1 cellular context compared by ENCODE assay signal in the genomic region with DNA sequence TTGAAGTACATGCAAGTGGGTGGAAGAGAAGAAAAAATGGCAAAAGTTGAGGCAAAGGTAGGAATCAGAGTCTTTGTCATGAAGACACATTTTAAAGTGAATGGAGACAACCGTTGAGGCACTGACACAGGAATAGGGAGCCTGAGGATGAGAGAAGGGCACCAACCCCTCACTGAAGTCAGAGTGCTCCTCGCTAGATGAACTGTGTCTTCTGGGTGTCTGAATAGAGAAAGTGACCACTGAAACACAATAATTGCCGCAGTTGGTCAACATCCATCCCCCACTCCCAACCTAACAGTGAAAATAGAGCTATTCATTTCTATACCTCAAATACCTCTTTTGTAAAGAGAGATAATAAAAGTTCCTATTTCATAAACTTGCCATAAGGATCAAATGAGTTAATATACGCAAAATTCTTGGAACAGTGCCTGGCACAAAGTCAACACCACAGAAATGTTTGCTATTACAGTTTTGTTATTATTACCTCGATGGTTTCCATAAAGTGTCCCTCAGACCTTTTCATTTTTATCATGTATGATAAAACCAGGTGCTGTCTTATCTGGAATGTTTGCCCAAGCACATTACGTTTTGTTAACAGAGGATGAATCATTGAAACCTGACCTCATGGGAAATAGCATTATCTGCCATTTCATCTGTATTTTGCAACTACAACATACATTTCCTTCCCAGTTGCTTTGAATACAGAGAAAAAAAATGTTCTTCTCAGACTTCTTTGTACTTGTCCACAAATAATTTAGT.
A peak's percentile ranks its signal among the peaks of the same experiment; 100 is the strongest.
TF ChIP-seq lines count a peak whose summit lies in the region.

No MANE protein-coding gene starts in this region.

TF ChIP-seq in HepG2, 621 proteins besides CTCF, POLR2A, EP300 and RAD21 (continued from another document and continues in another):
- TF ChIP-seq GMEB2 (CRISPR knock-in tag; IDR thresholded peaks at IDR 0.05; ENCODE audit: low read depth) = no peak
- TF ChIP-seq, protein P1, sequence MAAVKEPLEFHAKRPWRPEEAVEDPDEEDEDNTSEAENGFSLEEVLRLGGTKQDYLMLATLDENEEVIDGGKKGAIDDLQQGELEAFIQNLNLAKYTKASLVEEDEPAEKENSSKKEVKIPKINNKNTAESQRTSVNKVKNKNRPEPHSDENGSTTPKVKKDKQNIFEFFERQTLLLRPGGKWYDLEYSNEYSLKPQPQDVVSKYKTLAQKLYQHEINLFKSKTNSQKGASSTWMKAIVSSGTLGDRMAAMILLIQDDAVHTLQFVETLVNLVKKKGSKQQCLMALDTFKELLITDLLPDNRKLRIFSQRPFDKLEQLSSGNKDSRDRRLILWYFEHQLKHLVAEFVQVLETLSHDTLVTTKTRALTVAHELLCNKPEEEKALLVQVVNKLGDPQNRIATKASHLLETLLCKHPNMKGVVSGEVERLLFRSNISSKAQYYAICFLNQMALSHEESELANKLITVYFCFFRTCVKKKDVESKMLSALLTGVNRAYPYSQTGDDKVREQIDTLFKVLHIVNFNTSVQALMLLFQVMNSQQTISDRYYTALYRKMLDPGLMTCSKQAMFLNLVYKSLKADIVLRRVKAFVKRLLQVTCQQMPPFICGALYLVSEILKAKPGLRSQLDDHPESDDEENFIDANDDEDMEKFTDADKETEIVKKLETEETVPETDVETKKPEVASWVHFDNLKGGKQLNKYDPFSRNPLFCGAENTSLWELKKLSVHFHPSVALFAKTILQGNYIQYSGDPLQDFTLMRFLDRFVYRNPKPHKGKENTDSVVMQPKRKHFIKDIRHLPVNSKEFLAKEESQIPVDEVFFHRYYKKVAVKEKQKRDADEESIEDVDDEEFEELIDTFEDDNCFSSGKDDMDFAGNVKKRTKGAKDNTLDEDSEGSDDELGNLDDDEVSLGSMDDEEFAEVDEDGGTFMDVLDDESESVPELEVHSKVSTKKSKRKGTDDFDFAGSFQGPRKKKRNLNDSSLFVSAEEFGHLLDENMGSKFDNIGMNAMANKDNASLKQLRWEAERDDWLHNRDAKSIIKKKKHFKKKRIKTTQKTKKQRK (IDR thresholded peaks at IDR 0.05; ENCODE audit: low read length) = no peak
- peak; percentile 50; the same call in 1 of the 2 replicates for TF ChIP-seq ARID5B (CRISPR knock-in tag; IDR thresholded peaks at IDR 0.05)
- no peak for TF ChIP-seq SOX13 (IDR thresholded peaks at IDR 0.05)
- peak in 1 of 2 experiments; percentile 48; a peak in 1 of 4 replicates for TF ChIP-seq SOX13 (CRISPR knock-in tag; conservative IDR thresholded peaks at IDR 0.05 in 1 of 2, IDR thresholded peaks at IDR 0.05 in 1 of 2)
- TF ChIP-seq ELF3 (CRISPR knock-in tag; IDR thresholded peaks at IDR 0.05) = peak; percentile 57; the same call in 1 of the 2 replicates
- TF ChIP-seq ZNF382 (CRISPR knock-in tag; IDR thresholded peaks at IDR 0.05; ENCODE audit: borderline replicate concordance) = no peak
- TF ChIP-seq FOSL2 (CRISPR knock-in tag; IDR thresholded peaks at IDR 0.05) = peak; percentile 87
- TF ChIP-seq MEF2D (CRISPR knock-in tag; IDR thresholded peaks at IDR 0.05) = no peak
- TF ChIP-seq RERE (CRISPR knock-in tag; IDR thresholded peaks at IDR 0.05; ENCODE audit: low read depth) = peak; percentile 48; the same call in 1 of the 2 replicates
- no peak for TF ChIP-seq ZNF781 (CRISPR knock-in tag; IDR thresholded peaks at IDR 0.05; ENCODE audit: borderline replicate concordance, not compliant biosample characterization)
- TF ChIP-seq CEBPG (CRISPR knock-in tag; IDR thresholded peaks at IDR 0.05) = 0 out of 2 replicates have a peak, but pooled peaks have one; percentile 7
- TF ChIP-seq NONO (IDR thresholded peaks at IDR 0.05) = no peak
- no peak for TF ChIP-seq NONO (CRISPR knock-in tag; conservative IDR thresholded peaks at IDR 0.05)
- peak; percentile 18; the same call in 1 of the 2 replicates for TF ChIP-seq MAFF (IDR thresholded peaks at IDR 0.05; ENCODE audit: low read depth, low read length)
- peak; percentile 28; the same call in 1 of the 2 replicates for TF ChIP-seq HMG20A (CRISPR knock-in tag; IDR thresholded peaks at IDR 0.05; ENCODE audit: borderline replicate concordance)
- TF ChIP-seq PCBP2 (optimal IDR thresholded peaks at IDR 0.05; ENCODE audit: low read depth, low read length, poor library complexity, severe bottlenecking) = no peak
- TF ChIP-seq, protein P2, sequence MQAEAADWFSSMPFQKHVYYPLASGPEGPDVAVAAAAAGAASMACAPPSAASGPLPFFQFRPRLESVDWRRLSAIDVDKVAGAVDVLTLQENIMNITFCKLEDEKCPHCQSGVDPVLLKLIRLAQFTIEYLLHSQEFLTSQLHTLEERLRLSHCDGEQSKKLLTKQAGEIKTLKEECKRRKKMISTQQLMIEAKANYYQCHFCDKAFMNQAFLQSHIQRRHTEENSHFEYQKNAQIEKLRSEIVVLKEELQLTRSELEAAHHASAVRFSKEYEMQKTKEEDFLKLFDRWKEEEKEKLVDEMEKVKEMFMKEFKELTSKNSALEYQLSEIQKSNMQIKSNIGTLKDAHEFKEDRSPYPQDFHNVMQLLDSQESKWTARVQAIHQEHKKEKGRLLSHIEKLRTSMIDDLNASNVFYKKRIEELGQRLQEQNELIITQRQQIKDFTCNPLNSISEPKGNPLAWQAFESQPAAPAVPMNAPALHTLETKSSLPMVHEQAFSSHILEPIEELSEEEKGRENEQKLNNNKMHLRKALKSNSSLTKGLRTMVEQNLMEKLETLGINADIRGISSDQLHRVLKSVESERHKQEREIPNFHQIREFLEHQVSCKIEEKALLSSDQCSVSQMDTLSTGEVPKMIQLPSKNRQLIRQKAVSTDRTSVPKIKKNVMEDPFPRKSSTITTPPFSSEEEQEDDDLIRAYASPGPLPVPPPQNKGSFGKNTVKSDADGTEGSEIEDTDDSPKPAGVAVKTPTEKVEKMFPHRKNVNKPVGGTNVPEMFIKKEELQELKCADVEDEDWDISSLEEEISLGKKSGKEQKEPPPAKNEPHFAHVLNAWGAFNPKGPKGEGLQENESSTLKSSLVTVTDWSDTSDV (CRISPR knock-in tag; IDR thresholded peaks at IDR 0.05) = no peak
- no peak for TF ChIP-seq IRX3 (CRISPR knock-in tag; IDR thresholded peaks at IDR 0.05; ENCODE audit: borderline replicate concordance, low read depth)
- peak; percentile 54 for TF ChIP-seq FOXA3 (CRISPR knock-in tag; IDR thresholded peaks at IDR 0.05)
- TF ChIP-seq, protein P3, sequence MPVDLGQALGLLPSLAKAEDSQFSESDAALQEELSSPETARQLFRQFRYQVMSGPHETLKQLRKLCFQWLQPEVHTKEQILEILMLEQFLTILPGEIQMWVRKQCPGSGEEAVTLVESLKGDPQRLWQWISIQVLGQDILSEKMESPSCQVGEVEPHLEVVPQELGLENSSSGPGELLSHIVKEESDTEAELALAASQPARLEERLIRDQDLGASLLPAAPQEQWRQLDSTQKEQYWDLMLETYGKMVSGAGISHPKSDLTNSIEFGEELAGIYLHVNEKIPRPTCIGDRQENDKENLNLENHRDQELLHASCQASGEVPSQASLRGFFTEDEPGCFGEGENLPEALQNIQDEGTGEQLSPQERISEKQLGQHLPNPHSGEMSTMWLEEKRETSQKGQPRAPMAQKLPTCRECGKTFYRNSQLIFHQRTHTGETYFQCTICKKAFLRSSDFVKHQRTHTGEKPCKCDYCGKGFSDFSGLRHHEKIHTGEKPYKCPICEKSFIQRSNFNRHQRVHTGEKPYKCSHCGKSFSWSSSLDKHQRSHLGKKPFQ (CRISPR knock-in tag; IDR thresholded peaks at IDR 0.05; ENCODE audit: insufficient replicate concordance) = no peak
- TF ChIP-seq DNMT1 (CRISPR knock-in tag; IDR thresholded peaks at IDR 0.05) = no peak
- no peak for TF ChIP-seq KDM3A (CRISPR knock-in tag; IDR thresholded peaks at IDR 0.05; ENCODE audit: low read depth)
- TF ChIP-seq HNF4G (IDR thresholded peaks at IDR 0.05; ENCODE audit: borderline replicate concordance, low read depth, low read length) = no peak
- no peak for TF ChIP-seq HNF4G (CRISPR knock-in tag; IDR thresholded peaks at IDR 0.05; ENCODE audit: borderline replicate concordance, low read depth)
- no peak for TF ChIP-seq PHF21A (CRISPR knock-in tag; IDR thresholded peaks at IDR 0.05)
- peak; percentile 68; the same call in 1 of the 2 replicates for TF ChIP-seq FOSL1 (CRISPR knock-in tag; IDR thresholded peaks at IDR 0.05; ENCODE audit: borderline replicate concordance)
- TF ChIP-seq, protein P4, sequence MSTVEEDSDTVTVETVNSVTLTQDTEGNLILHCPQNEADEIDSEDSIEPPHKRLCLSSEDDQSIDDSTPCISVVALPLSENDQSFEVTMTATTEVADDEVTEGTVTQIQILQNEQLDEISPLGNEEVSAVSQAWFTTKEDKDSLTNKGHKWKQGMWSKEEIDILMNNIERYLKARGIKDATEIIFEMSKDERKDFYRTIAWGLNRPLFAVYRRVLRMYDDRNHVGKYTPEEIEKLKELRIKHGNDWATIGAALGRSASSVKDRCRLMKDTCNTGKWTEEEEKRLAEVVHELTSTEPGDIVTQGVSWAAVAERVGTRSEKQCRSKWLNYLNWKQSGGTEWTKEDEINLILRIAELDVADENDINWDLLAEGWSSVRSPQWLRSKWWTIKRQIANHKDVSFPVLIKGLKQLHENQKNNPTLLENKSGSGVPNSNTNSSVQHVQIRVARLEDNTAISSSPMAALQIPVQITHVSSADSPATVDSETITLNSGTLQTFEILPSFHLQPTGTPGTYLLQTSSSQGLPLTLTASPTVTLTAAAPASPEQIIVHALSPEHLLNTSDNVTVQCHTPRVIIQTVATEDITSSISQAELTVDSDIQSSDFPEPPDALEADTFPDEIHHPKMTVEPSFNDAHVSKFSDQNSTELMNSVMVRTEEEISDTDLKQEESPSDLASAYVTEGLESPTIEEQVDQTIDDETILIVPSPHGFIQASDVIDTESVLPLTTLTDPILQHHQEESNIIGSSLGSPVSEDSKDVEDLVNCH (CRISPR knock-in tag; IDR thresholded peaks at IDR 0.05) = no peak
- TF ChIP-seq SIX4 (CRISPR knock-in tag; IDR thresholded peaks at IDR 0.05) = peak; percentile 97
- TF ChIP-seq SAP130 (CRISPR knock-in tag; IDR thresholded peaks at IDR 0.05; ENCODE audit: low read depth) = 0 out of 2 replicates have a peak, but pooled peaks have one; percentile 26
- no peak for TF ChIP-seq TBL1XR1 (IDR thresholded peaks at IDR 0.05; ENCODE audit: borderline replicate concordance, low read length, partially characterized antibody)
- TF ChIP-seq TCF7L2 (IDR thresholded peaks at IDR 0.05; ENCODE audit: low read depth, low read length) = no peak
